In the genomic region with DNA sequence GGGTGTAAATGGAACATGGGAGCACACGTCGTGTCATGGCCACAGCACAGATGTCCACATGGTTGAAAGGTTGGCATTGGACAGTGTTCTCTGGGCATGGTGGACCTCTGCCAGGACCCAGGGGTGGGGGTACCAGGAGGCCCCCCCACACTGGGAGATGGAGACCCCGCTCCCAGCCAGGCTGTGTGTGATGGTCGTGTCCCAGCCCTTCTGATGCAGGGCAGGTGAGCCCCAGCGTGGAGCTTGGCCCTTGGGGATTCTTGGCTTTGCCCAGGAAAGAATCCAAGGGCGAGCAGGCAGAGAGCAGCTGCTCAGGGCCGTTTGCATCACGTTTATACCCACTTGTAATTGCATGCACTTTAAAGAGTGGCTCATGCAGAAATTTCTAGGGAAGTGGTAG, we compare ENCODE assay signal across 31 cellular contexts.
"Had no signal": no experiment of that assay in that cellular context is flagged by ENCODE, and none has a peak within 500 bp of the region (broad histone marks: within the 10 kb centered on the region; RNA-seq: fewer than 3 reads in every experiment).

No MANE protein-coding gene starts in this region.

- H3K27ac Mint-ChIP-seq: naive B cell; natural killer cell; nephron; neural progenitor cell; stimulated activated memory B cell treated with anti-CD40 and anti-IgM and Interleukin-4, amounts not matched to agents 10 μg/mL and 1 μg/mL and 100 μg/mL, for 72 hours; type B pancreatic cell had no signal

- H3K36me3 Mint-ChIP-seq: natural killer cell; neural progenitor cell; stimulated activated memory B cell treated with anti-CD40 and anti-IgM and Interleukin-4, amounts not matched to agents 10 μg/mL and 1 μg/mL and 100 μg/mL, for 72 hours; type B pancreatic cell had no signal

- DNase-seq: naive B cell; natural killer cell; nucleus accumbens; retina; right cardiac atrium; spleen; stimulated activated CD4-positive, alpha-beta T cell treated with anti-CD3 and anti-CD28 coated beads, Interleukin-12 subunit alpha, Interleukin-12 subunit beta, amount 100 ng/mL, for 4 hours; stimulated activated CD4-positive, alpha-beta T cell treated with anti-CD3 and anti-CD28 coated beads, Interleukin-1b, Interleukin-23, amount 100 ng/mL, for 48 hours; stimulated activated CD4-positive, alpha-beta T cell treated with anti-CD3 and anti-CD28 coated beads, Interleukin-4, amount 100 ng/mL, for 1 hour; stimulated activated CD4-positive, alpha-beta T cell treated with anti-CD3 and anti-CD28 coated beads, Interleukin-4, amount 100 ng/mL, for 4 hours; stimulated activated CD8-positive, alpha-beta memory T cell treated with anti-CD3 and anti-CD28 coated beads, Interleukin-4, amount 100 ng/mL, for 48 hours; stimulated activated naive CD4-positive, alpha-beta T cell; stimulated activated naive CD8-positive, alpha-beta T cell treated with anti-CD3 and anti-CD28 coated beads, Interleukin-15, amount 100 ng/mL, for 72 hours; stimulated activated naive CD8-positive, alpha-beta T cell treated with anti-CD3 and anti-CD28 coated beads, Interleukin-15, Interleukin-2, amounts not matched to agents 100 U/mL and 50 U/mL, for 24 hours; substantia nigra; testis; transverse colon; upper lobe of right lung; uterus had no signal

- H3K4me1 Mint-ChIP-seq: naive B cell; natural killer cell; nephron; neural progenitor cell; stimulated activated memory B cell treated with anti-CD40 and anti-IgM and Interleukin-4, amounts not matched to agents 10 μg/mL and 1 μg/mL and 100 μg/mL, for 72 hours; stimulated activated naive CD8-positive, alpha-beta T cell treated with anti-CD3 and anti-CD28 coated beads, Interleukin-15, amount 100 ng/mL, for 72 hours had no signal

- H3K9me3 ChIP-seq: neutrophil, pancreas, prostate gland, right lobe of liver, testis, transverse colon, upper lobe of right lung, uterus had no signal

- H3K27ac ChIP-seq: neural progenitor cell, neutrophil, pancreas, prostate gland, right lobe of liver, skin epidermis, spleen, suprapubic skin, testis, tibial artery, transverse colon, upper lobe of right lung, uterus had no signal

- H3K4me3 Mint-ChIP-seq: naive B cell; natural killer cell; nephron; neural progenitor cell; stimulated activated memory B cell treated with anti-CD40 and anti-IgM and Interleukin-4, amounts not matched to agents 10 μg/mL and 1 μg/mL and 100 μg/mL, for 72 hours; stimulated activated naive CD8-positive, alpha-beta T cell treated with anti-CD3 and anti-CD28 coated beads, Interleukin-15, amount 100 ng/mL, for 72 hours; type B pancreatic cell had no signal

- H3K27me3 ChIP-seq: neural progenitor cell, neutrophil, pancreas, right lobe of liver, testis, upper lobe of right lung, uterus had no signal

- ATAC-seq: natural killer cell; pancreas; right cardiac atrium; right lobe of liver; stimulated activated memory B cell treated with anti-CD40 and anti-IgM and Interleukin-4, amounts not matched to agents 10 μg/mL and 1 μg/mL and 100 μg/mL, for 72 hours; stimulated activated naive CD8-positive, alpha-beta T cell treated with anti-CD3 and anti-CD28 coated beads, Interleukin-15, amount 100 ng/mL, for 72 hours; stimulated activated naive CD8-positive, alpha-beta T cell treated with anti-CD3 and anti-CD28 coated beads, Interleukin-15, Interleukin-2, amounts not matched to agents 100 U/mL and 50 U/mL, for 24 hours; upper lobe of right lung had no signal

- H3K9me3 Mint-ChIP-seq: natural killer cell; stimulated activated memory B cell treated with anti-CD40 and anti-IgM and Interleukin-4, amounts not matched to agents 10 μg/mL and 1 μg/mL and 100 μg/mL, for 72 hours; stimulated activated naive CD8-positive, alpha-beta T cell treated with anti-CD3 and anti-CD28 coated beads, Interleukin-15, amount 100 ng/mL, for 72 hours; type B pancreatic cell had no signal

- H3K4me3 ChIP-seq: neural progenitor cell, pancreas, prostate gland, right lobe of liver, skin epidermis, smooth muscle cell, spleen, suprapubic skin, testis, tibial artery, transverse colon, upper lobe of right lung, uterus had no signal

- H3K36me3 ChIP-seq: neural progenitor cell, neutrophil, pancreas, prostate gland, right lobe of liver, spleen, suprapubic skin, tibial artery, transverse colon, upper lobe of right lung, uterus had no signal

- H3K4me1 ChIP-seq: neural progenitor cell, pancreas, prostate gland, right lobe of liver, spleen, suprapubic skin, testis, tibial artery, transverse colon, upper lobe of right lung, uterus had no signal
